In genomic region chr13:36918246-36919060, GRCh38 we compare ENCODE assay signal across 9 cellular contexts. TPM values are rescaled to one million over a fixed set of nuclear protein-coding genes. Genes with fewer than 3 reads are reported as not detected.
DNase-seq lines count a peak whose midpoint lies in the region; ATAC-seq and TF ChIP-seq lines count a peak whose summit lies in the region.
"Had no signal": no experiment of that assay in that cellular context is flagged by ENCODE, and none has a peak within 500 bp of the region (broad histone marks: within the 10 kb centered on the region; RNA-seq: fewer than 3 reads in every experiment).

No MANE protein-coding gene starts in this region.

- H3K9me3 ChIP-seq in neural cell (ENCODE audit: low read length), result no peaks in the 10 kb centered on the region

- no peak for TF ChIP-seq CTCF in neural cell (IDR thresholded peaks at IDR 0.05; ENCODE audit: poor library complexity, severe bottlenecking)

- peak overlapping the region; percentile 71 for H3K4me3 ChIP-seq in neural cell (ENCODE audit: low read length)

- DNase-seq in DMS 273 treated with DMSO at 0.1 percent for 48 hours (lab: John Stamatoyannopoulos, UW), result peak; percentile 42
- peak; percentile 39 for DNase-seq in NCI-H345 (lab: John Stamatoyannopoulos, UW)
- DNase-seq in effector memory CD8-positive, alpha-beta T cell, result no peak
- no peak for DNase-seq in COLO668 (lab: John Stamatoyannopoulos, UW; ENCODE audit: unreplicated experiment)
- DNase-seq in stimulated activated naive CD4-positive, alpha-beta T cell treated with Interleukin-2 at 50 U/mL for 16 hours (lab: John Stamatoyannopoulos, UW), result no peak

- H3K27ac Mint-ChIP-seq in effector memory CD8-positive, alpha-beta T cell, result no peak overlapping the region

- H3K36me3 ChIP-seq in neural cell (ENCODE audit: insufficient read depth, low read length), result no peaks in the 10 kb centered on the region

- no peaks in the 10 kb centered on the region for H3K9me3 Mint-ChIP-seq in effector memory CD8-positive, alpha-beta T cell

- H3F3A ChIP-seq in neural cell (ENCODE audit: insufficient read depth, low read length, poor library complexity, severe bottlenecking), result peaks cover 5% of the 10 kb centered on the region

- peaks cover 6 to 9% of the 10 kb centered on the region in 2 donors for H3K4me1 Mint-ChIP-seq in effector memory CD8-positive, alpha-beta T cell (ENCODE audit: low read depth in 2 of 2)

- peaks cover 2% of the 10 kb centered on the region for H3K36me3 Mint-ChIP-seq in effector memory CD8-positive, alpha-beta T cell (ENCODE audit: insufficient read depth)

- H3K4me3 Mint-ChIP-seq in effector memory CD8-positive, alpha-beta T cell, result peak overlapping the region; percentile 31 to 36

- H3K4me2 ChIP-seq in neural cell (ENCODE audit: low read length), result peak overlapping the region; percentile 93
- H3K4me2 ChIP-seq: KMS-11 had no signal

- no peak overlapping the region for H2AFZ ChIP-seq in neural cell (ENCODE audit: low read depth, low read length)

- H4K20me1 ChIP-seq in neural cell (ENCODE audit: insufficient read depth), result no peaks in the 10 kb centered on the region

- no peak for TF ChIP-seq EP300 in neural cell (conservative IDR thresholded peaks at IDR 0.05; ENCODE audit: poor library complexity, severe bottlenecking)

- H3K9ac ChIP-seq in neural cell (ENCODE audit: low read length), result peak overlapping the region; percentile 38
- H3K9ac ChIP-seq: KMS-11 had no signal

- peaks cover 12% of the 10 kb centered on the region for H3K27me3 ChIP-seq in neural cell (ENCODE audit: insufficient read depth, low read depth, low read length)

- H3K27ac ChIP-seq in neural cell (ENCODE audit: low read length), result no peak overlapping the region
- H3K27ac ChIP-seq: KMS-11 had no signal

- TF ChIP-seq RAD21 in neural cell (conservative IDR thresholded peaks at IDR 0.05), result no peak

- H3K9me2 ChIP-seq in neural cell (ENCODE audit: insufficient read depth, low read length), result no peaks in the 10 kb centered on the region

- ATAC-seq in effector memory CD8-positive, alpha-beta T cell (replicated peaks), result no peak
- ATAC-seq in HG03159 (IDR thresholded peaks at IDR 0.05; ENCODE audit: unreplicated experiment) (no peak), HG03354 (IDR thresholded peaks at IDR 0.05; ENCODE audit: poor library complexity, severe bottlenecking, unreplicated experiment) (no peak)

- H3K27me3 Mint-ChIP-seq in effector memory CD8-positive, alpha-beta T cell, result peaks cover 69 to 76% of the 10 kb centered on the region in 2 donors

- H3K79me2 ChIP-seq in neural cell (replicated peaks; ENCODE audit: insufficient read depth, low read length), result no peaks in the 10 kb centered on the region

TF ChIP-seq in neural cell, 6 proteins besides CTCF, POLR2A, EP300 and RAD21:
- TF ChIP-seq TAF1 (IDR thresholded peaks at IDR 0.05; ENCODE audit: low read depth) (no peak), SMC3 (conservative IDR thresholded peaks at IDR 0.05; ENCODE audit: poor library complexity) (no peak), MXI1 (conservative IDR thresholded peaks at IDR 0.05; ENCODE audit: poor library complexity, severe bottlenecking) (no peak), POLR2AphosphoS5 (IDR thresholded peaks at IDR 0.05) (no peak), EZH2 (IDR thresholded peaks at IDR 0.05; ENCODE audit: borderline replicate concordance, insufficient read depth, low read length, poor library complexity, severe bottlenecking) (no peak), REST (IDR thresholded peaks at IDR 0.05; ENCODE audit: borderline replicate concordance) (no peak)

RNA-seq across cellular contexts. Expression of gene SMAD9, which starts 1.6 kb away (rescaled TPM):
- 2.3 and 2.5 TPM in 2 replicates for polyA plus RNA-seq in neural cell
- 4.1 and 4.3 TPM in 2 replicates for polyA minus RNA-seq in neural cell

Comparison
In these comparisons a context has a peak if more than half of its experiments do, and no peak if none do; other contexts are left out.
1. DNase-seq: peak in DMS 273 treated with DMSO at 0.1 percent for 48 hours (single experiment) and NCI-H345 (single experiment); none in effector memory CD8-positive, alpha-beta T cell (0 of 3), COLO668 (single experiment) and stimulated activated naive CD4-positive, alpha-beta T cell treated with Interleukin-2 at 50 U/mL for 16 hours (single experiment).